Comparison of ENCODE assay signal across 1 cellular context in the genomic region with DNA sequence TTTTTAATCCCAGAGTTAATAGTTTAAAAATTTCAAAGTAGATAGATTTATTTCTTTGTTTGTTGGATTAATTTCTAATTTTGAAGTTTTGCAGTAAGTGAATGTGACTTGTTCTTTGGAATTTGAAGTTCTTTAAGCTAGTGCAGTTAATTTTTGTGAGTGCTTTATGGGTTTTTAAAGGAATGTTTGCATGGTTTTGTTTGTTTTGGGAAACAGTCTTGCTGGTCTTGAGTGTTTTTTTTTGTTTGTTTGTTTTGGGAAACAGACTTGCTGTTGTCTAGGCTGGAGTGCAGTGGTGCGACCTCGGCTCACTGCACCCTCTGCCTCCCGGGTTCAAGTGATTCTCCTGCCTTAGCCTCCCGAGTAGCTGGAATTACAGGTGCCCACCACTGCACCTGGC.
TF ChIP-seq lines count a peak whose summit lies in the region.

No MANE protein-coding gene starts in this region.

TF ChIP-seq in GM23338, 12 proteins besides CTCF, POLR2A, EP300 and RAD21 (continued from another document):
- TF ChIP-seq, protein P1, sequence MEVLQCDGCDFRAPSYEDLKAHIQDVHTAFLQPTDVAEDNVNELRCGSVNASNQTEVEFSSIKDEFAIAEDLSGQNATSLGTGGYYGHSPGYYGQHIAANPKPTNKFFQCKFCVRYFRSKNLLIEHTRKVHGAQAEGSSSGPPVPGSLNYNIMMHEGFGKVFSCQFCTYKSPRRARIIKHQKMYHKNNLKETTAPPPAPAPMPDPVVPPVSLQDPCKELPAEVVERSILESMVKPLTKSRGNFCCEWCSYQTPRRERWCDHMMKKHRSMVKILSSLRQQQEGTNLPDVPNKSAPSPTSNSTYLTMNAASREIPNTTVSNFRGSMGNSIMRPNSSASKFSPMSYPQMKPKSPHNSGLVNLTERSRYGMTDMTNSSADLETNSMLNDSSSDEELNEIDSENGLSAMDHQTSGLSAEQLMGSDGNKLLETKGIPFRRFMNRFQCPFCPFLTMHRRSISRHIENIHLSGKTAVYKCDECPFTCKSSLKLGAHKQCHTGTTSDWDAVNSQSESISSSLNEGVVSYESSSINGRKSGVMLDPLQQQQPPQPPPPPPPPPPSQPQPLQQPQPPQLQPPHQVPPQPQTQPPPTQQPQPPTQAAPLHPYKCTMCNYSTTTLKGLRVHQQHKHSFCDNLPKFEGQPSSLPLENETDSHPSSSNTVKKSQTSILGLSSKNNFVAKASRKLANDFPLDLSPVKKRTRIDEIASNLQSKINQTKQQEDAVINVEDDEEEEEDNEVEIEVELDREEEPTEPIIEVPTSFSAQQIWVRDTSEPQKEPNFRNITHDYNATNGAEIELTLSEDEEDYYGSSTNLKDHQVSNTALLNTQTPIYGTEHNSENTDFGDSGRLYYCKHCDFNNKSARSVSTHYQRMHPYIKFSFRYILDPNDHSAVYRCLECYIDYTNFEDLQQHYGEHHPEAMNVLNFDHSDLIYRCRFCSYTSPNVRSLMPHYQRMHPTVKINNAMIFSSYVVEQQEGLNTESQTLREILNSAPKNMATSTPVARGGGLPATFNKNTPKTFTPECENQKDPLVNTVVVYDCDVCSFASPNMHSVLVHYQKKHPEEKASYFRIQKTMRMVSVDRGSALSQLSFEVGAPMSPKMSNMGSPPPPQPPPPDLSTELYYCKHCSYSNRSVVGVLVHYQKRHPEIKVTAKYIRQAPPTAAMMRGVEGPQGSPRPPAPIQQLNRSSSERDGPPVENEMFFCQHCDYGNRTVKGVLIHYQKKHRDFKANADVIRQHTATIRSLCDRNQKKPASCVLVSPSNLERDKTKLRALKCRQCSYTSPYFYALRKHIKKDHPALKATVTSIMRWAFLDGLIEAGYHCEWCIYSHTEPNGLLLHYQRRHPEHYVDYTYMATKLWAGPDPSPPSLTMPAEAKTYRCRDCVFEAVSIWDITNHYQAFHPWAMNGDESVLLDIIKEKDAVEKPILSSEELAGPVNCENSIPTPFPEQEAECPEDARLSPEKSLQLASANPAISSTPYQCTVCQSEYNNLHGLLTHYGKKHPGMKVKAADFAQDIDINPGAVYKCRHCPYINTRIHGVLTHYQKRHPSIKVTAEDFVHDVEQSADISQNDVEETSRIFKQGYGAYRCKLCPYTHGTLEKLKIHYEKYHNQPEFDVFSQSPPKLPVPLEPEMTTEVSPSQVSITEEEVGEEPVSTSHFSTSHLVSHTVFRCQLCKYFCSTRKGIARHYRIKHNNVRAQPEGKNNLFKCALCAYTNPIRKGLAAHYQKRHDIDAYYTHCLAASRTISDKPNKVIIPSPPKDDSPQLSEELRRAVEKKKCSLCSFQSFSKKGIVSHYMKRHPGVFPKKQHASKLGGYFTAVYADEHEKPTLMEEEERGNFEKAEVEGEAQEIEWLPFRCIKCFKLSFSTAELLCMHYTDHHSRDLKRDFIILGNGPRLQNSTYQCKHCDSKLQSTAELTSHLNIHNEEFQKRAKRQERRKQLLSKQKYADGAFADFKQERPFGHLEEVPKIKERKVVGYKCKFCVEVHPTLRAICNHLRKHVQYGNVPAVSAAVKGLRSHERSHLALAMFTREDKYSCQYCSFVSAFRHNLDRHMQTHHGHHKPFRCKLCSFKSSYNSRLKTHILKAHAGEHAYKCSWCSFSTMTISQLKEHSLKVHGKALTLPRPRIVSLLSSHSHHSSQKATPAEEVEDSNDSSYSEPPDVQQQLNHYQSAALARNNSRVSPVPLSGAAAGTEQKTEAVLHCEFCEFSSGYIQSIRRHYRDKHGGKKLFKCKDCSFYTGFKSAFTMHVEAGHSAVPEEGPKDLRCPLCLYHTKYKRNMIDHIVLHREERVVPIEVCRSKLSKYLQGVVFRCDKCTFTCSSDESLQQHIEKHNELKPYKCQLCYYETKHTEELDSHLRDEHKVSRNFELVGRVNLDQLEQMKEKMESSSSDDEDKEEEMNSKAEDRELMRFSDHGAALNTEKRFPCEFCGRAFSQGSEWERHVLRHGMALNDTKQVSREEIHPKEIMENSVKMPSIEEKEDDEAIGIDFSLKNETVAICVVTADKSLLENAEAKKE (CRISPR knock-in tag; IDR thresholded peaks at IDR 0.05), result no peak
- no peak for TF ChIP-seq JUNB (IDR thresholded peaks at IDR 0.05; ENCODE audit: unreplicated experiment)
- TF ChIP-seq NANOG (IDR thresholded peaks at IDR 0.05; ENCODE audit: borderline replicate concordance), result no peak
- TF ChIP-seq, protein P2, sequence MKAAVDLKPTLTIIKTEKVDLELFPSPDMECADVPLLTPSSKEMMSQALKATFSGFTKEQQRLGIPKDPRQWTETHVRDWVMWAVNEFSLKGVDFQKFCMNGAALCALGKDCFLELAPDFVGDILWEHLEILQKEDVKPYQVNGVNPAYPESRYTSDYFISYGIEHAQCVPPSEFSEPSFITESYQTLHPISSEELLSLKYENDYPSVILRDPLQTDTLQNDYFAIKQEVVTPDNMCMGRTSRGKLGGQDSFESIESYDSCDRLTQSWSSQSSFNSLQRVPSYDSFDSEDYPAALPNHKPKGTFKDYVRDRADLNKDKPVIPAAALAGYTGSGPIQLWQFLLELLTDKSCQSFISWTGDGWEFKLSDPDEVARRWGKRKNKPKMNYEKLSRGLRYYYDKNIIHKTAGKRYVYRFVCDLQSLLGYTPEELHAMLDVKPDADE (IDR thresholded peaks at IDR 0.05), result no peak
- TF ChIP-seq STAT1 (IDR thresholded peaks at IDR 0.05; ENCODE audit: unreplicated experiment), result no peak
- no peak for TF ChIP-seq ZNF114 (CRISPR knock-in tag; IDR thresholded peaks at IDR 0.05)
- no peak for TF ChIP-seq CREB1 (CRISPR knock-in tag; IDR thresholded peaks at IDR 0.05; ENCODE audit: low read depth)
- no peak for TF ChIP-seq EZH2 (IDR thresholded peaks at IDR 0.05; ENCODE audit: low read depth, unreplicated experiment)
- TF ChIP-seq, protein P3, sequence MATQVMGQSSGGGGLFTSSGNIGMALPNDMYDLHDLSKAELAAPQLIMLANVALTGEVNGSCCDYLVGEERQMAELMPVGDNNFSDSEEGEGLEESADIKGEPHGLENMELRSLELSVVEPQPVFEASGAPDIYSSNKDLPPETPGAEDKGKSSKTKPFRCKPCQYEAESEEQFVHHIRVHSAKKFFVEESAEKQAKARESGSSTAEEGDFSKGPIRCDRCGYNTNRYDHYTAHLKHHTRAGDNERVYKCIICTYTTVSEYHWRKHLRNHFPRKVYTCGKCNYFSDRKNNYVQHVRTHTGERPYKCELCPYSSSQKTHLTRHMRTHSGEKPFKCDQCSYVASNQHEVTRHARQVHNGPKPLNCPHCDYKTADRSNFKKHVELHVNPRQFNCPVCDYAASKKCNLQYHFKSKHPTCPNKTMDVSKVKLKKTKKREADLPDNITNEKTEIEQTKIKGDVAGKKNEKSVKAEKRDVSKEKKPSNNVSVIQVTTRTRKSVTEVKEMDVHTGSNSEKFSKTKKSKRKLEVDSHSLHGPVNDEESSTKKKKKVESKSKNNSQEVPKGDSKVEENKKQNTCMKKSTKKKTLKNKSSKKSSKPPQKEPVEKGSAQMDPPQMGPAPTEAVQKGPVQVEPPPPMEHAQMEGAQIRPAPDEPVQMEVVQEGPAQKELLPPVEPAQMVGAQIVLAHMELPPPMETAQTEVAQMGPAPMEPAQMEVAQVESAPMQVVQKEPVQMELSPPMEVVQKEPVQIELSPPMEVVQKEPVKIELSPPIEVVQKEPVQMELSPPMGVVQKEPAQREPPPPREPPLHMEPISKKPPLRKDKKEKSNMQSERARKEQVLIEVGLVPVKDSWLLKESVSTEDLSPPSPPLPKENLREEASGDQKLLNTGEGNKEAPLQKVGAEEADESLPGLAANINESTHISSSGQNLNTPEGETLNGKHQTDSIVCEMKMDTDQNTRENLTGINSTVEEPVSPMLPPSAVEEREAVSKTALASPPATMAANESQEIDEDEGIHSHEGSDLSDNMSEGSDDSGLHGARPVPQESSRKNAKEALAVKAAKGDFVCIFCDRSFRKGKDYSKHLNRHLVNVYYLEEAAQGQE (IDR thresholded peaks at IDR 0.05; ENCODE audit: unreplicated experiment), result no peak
- TF ChIP-seq POLR2AphosphoS5 (IDR thresholded peaks at IDR 0.05; ENCODE audit: low read depth), result no peak
